Comparison of ENCODE assay signal across 8 cellular contexts in genomic region chr4:76758290-76758882, GRCh38.
DNase-seq lines count a peak whose midpoint lies in the region; ATAC-seq and TF ChIP-seq lines count a peak whose summit lies in the region.

No MANE protein-coding gene starts in this region.

- no peaks in the 10 kb centered on the region for H3K27me3 ChIP-seq in lower lobe of right lung (ENCODE audit: low read depth)

- H3K4me3 ChIP-seq in AG10803 (ENCODE audit: low read length) (no peak overlapping the region), lower lobe of right lung (no peak overlapping the region)

- TF ChIP-seq CTCF in AG10803 (conservative IDR thresholded peaks at IDR 0.05; ENCODE audit: low read length): peak; percentile 78
- TF ChIP-seq CTCF in lower lobe of right lung (IDR thresholded peaks at IDR 0.05): peak; percentile 80

- H3K36me3 ChIP-seq in lower lobe of right lung: peaks cover 26% of the 10 kb centered on the region

- peak; percentile 84 for DNase-seq in AG10803 (ENCODE audit: low read depth)
- peak; percentile 29 for DNase-seq in NCI-H510A treated with DMSO at 0.1 percent for 48 hours (lab: John Stamatoyannopoulos, UW)
- DNase-seq in lower lobe of right lung: no peak
- DNase-seq in NCI-H526 treated with DMSO at 0.1 percent for 48 hours (lab: John Stamatoyannopoulos, UW): no peak
- no peak for DNase-seq in activated naive CD4-positive, alpha-beta T cell treated with Interleukin-2 at 50 U/mL for 16 hours

- no peaks in the 10 kb centered on the region for H3K9me3 ChIP-seq in lower lobe of right lung

- peaks cover 9% of the 10 kb centered on the region for H3K4me1 ChIP-seq in lower lobe of right lung

- ATAC-seq in GM18909 (IDR thresholded peaks at IDR 0.05; ENCODE audit: poor library complexity, unreplicated experiment) (peak; percentile 51), lower lobe of right lung (peak; percentile 61 to 73), HG03457 (IDR thresholded peaks at IDR 0.05; ENCODE audit: unreplicated experiment) (no peak)

- H3K27ac ChIP-seq in cingulate gyrus (ENCODE audit: low read depth, low read length): peak overlapping the region; percentile 71
- no peak overlapping the region for H3K27ac ChIP-seq in lower lobe of right lung

- intact Hi-C loops in lower lobe of right lung (cut with DNase I): no loop called here

Comparison
In these comparisons a context has a peak if more than half of its experiments do, and no peak if none do; other contexts are left out.
1. DNase-seq: peak in AG10803 (single experiment) and NCI-H510A treated with DMSO at 0.1 percent for 48 hours (single experiment); none in lower lobe of right lung (single experiment), NCI-H526 treated with DMSO at 0.1 percent for 48 hours (single experiment) and activated naive CD4-positive, alpha-beta T cell treated with Interleukin-2 at 50 U/mL for 16 hours (single experiment).